Comparison of ENCODE assay signal across 28 cellular contexts in genomic region chr16:79510879-79511278, GRCh38.
"Had no signal": no experiment of that assay in that cellular context is flagged by ENCODE, and none has a peak within 500 bp of the region (broad histone marks: within the 10 kb centered on the region; RNA-seq: fewer than 3 reads in every experiment).

No MANE protein-coding gene starts in this region.

- DNase-seq: colonic mucosa; cortex of kidney; effector CD8-positive, alpha-beta T cell; effector memory CD8-positive, alpha-beta T cell; endodermal cell; erythroblast; esophagus squamous epithelium; foreskin fibroblast; foreskin melanocyte; gastrocnemius medialis; glutamatergic neuron; head of caudate nucleus; heart right ventricle; hippocampal formation; left cardiac atrium; left lung; left ventricle myocardium superior; lower lobe of right lung; mesenchymal stem cell; mucosa of descending colon; naive B cell had no signal

- H3K9me3 Mint-ChIP-seq: dendritic cell treated with granulocyte-macrophage colony-stimulating factor and Interleukin-4, amounts not matched to agents 40 ng/mL and 50 ng/mL, for 4 days; effector memory CD8-positive, alpha-beta T cell; endodermal cell; mesothelial cell of epicardium; naive B cell had no signal

- H3K4me1 Mint-ChIP-seq: naive B cell had no signal

- H3K36me3 Mint-ChIP-seq: mesothelial cell of epicardium, naive B cell had no signal

- H3K36me3 ChIP-seq: colonic mucosa, esophagus squamous epithelium, gastrocnemius medialis, heart right ventricle, left lung, lower lobe of right lung had no signal

- H3K27me3 ChIP-seq: colonic mucosa, gastrocnemius medialis, left lung had no signal

- H3K4me3 Mint-ChIP-seq: dendritic cell treated with granulocyte-macrophage colony-stimulating factor and Interleukin-4, amounts not matched to agents 40 ng/mL and 50 ng/mL, for 4 days; effector memory CD8-positive, alpha-beta T cell; endodermal cell; mesothelial cell of epicardium; naive B cell had no signal

- FAIRE-seq: endometrium, islet of Langerhans, keratinocyte had no signal

- H3K4me1 ChIP-seq: colonic mucosa had no signal

- H3K9me3 ChIP-seq: colonic mucosa, esophagus squamous epithelium, gastrocnemius medialis, heart right ventricle, left lung, lower lobe of right lung, mucosa of descending colon had no signal

- H3K4me3 ChIP-seq: colonic mucosa, esophagus squamous epithelium, gastrocnemius medialis, heart right ventricle, left lung, lower lobe of right lung, mucosa of descending colon had no signal

- H3K27ac Mint-ChIP-seq: dendritic cell treated with granulocyte-macrophage colony-stimulating factor and Interleukin-4, amounts not matched to agents 40 ng/mL and 50 ng/mL, for 4 days; effector memory CD8-positive, alpha-beta T cell; endodermal cell; mesothelial cell of epicardium; naive B cell had no signal

- ATAC-seq: effector memory CD8-positive, alpha-beta T cell; esophagus mucosa; gastrocnemius medialis; heart right ventricle; left cardiac atrium; left lung; left ventricle myocardium superior; lower lobe of right lung; mucosa of descending colon had no signal

- H3K27ac ChIP-seq: colonic mucosa, epithelial cell of prostate, esophagus squamous epithelium, gastrocnemius medialis, heart right ventricle, left lung, lower lobe of right lung had no signal
